Comparison of ENCODE assay signal across 6 cellular contexts in genomic region chr19:46616631-46617322, GRCh38.
A peak's percentile ranks its signal among the peaks of the same experiment; 100 is the strongest.
DNase-seq lines count a peak whose midpoint lies in the region; ATAC-seq and TF ChIP-seq lines count a peak whose summit lies in the region.

No MANE protein-coding gene starts in this region.

- peak overlapping the region; percentile 67 to 93 (median 75) for H3K27ac Mint-ChIP-seq in nephron

- H3K9me3 Mint-ChIP-seq in nephron = no peaks in the 10 kb centered on the region

- TF ChIP-seq CTCF in GM12865 (IDR thresholded peaks at IDR 0.05; ENCODE audit: insufficient read depth, low read depth, low read length, missing control alignments) = peak; percentile 35
- TF ChIP-seq CTCF in nephron (IDR thresholded peaks at IDR 0.05; ENCODE audit: unreplicated experiment in 3 of 3) = peak; percentile 32 to 56 (median 40)

- no peaks in the 10 kb centered on the region for H3K36me3 Mint-ChIP-seq in nephron (ENCODE audit: low read depth)

- peaks cover 35% of the 10 kb centered on the region for H3K4me1 Mint-ChIP-seq in nephron

- peak; percentile 73 for DNase-seq in GM12865 (ENCODE audit: low read depth)
- DNase-seq in NCI-H2171 treated with DMSO at 0.1 percent for 48 hours (lab: John Stamatoyannopoulos, UW) = peak; percentile 81
- peak; percentile 76 for DNase-seq in astrocyte of the hippocampus (ENCODE audit: low read depth, low spot score)
- DNase-seq in middle frontal gyrus (ENCODE audit: extremely low spot score, low spot score) = no peak

- no peak overlapping the region; the same call in 1 of the 2 replicates for H3K4me3 ChIP-seq in GM12865 (ENCODE audit: low read depth, low read length)

- no peak for ATAC-seq in HG03159 (IDR thresholded peaks at IDR 0.05; ENCODE audit: unreplicated experiment)

- peaks cover 4% of the 10 kb centered on the region for H3K27me3 Mint-ChIP-seq in nephron (ENCODE audit: low read depth)

- peak overlapping the region in 2 of 3 experiments; percentile 17 to 32 for H3K4me3 Mint-ChIP-seq in nephron
